ENCODE assay signal across 16 cellular contexts in the genomic region with DNA sequence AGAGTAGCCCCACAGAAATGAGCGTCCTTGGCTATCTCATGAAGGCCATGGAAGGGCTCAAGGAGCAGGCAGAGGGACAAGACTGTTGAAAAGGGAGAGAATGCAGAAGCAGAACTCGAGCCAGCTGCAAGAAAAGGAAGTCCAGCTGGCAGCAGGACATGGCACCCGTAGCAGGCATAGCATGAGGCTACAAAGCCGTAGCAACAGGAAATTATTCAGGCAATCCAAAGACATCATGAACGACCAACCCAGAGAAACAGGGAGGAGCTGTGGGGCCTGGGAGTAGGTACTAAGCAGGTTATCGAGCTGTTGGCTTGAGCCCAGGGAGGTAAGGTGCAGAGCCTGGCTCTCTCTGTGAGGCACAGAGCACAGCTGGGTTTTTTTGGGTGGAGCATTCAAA.
A peak's percentile ranks its signal among the peaks of the same experiment; 100 is the strongest.
DNase-seq lines count a peak whose midpoint lies in the region; ATAC-seq and TF ChIP-seq lines count a peak whose summit lies in the region.
"Had no signal": no experiment of that assay in that cellular context is flagged by ENCODE, and none has a peak within 500 bp of the region (broad histone marks: within the 10 kb centered on the region; RNA-seq: fewer than 3 reads in every experiment).

No MANE protein-coding gene starts in this region.

- H3K9ac ChIP-seq in trophoblast cell (ENCODE audit: low read length) (no peak overlapping the region), MM.1S (ENCODE audit: low read length) (no peak overlapping the region)

- no CpG with 5 or more reads among the region's 6 CpGs for WGBS in trophoblast cell (ENCODE audit: extremely low coverage, insufficient coverage, insufficient read length)

- H4K12ac ChIP-seq in trophoblast cell (ENCODE audit: low read depth, low read length) = no peak overlapping the region

- H4K91ac ChIP-seq in trophoblast cell (ENCODE audit: low read depth, low read length) = no peak overlapping the region

- H3K36me3 ChIP-seq in trophoblast cell (ENCODE audit: control insufficient read depth in 1 of 2, insufficient read depth in 2 of 2, low read length in 2 of 2) = no peaks in the 10 kb centered on the region
- H3K36me3 ChIP-seq in MM.1S (replicated peaks; ENCODE audit: insufficient read depth, low read length) = no peaks in the 10 kb centered on the region
- H3K36me3 ChIP-seq: upper lobe of left lung had no signal

- intact Hi-C loops in CD4-positive, alpha-beta T cell (cut with DNase I, micrococcal nuclease) = no loop called here

- peak; percentile 63 for DNase-seq in GF-D8 (lab: John Stamatoyannopoulos, UW)
- DNase-seq in NOMO-1 treated with DMSO at 0.1 percent for 48 hours (lab: John Stamatoyannopoulos, UW; ENCODE audit: unreplicated experiment) = peak; percentile 88
- peak; percentile 44 for DNase-seq in fibroblast of gingiva (ENCODE audit: low read depth)
- no peak for DNase-seq in trophoblast cell
- no peak for DNase-seq in MM.1S
- no peak for DNase-seq in CD4-positive, alpha-beta T cell
- DNase-seq: activated B cell treated with CpG ODN at 0.5 μM for 24 hours; activated naive CD4-positive, alpha-beta T cell; effector CD4-positive, alpha-beta T cell; foreskin fibroblast; NCI-H187 treated with DMSO at 0.1 percent for 48 hours; NCI-H774; posterior cingulate gyrus; upper lobe of left lung had no signal

- H3K4ac ChIP-seq in trophoblast cell (ENCODE audit: low read depth, low read length) = no peak overlapping the region

- H3K4me3 ChIP-seq in trophoblast cell (ENCODE audit: low read depth, low read length) = no peak overlapping the region
- H3K4me3 ChIP-seq in MM.1S (ENCODE audit: low read length) = no peak overlapping the region
- H3K4me3 ChIP-seq: upper lobe of left lung had no signal

- no peak overlapping the region for H4K8ac ChIP-seq in trophoblast cell (ENCODE audit: low read depth, low read length)

- H3K27me3 ChIP-seq in trophoblast cell (ENCODE audit: insufficient read depth, low read length) (no peaks in the 10 kb centered on the region), MM.1S (replicated peaks; ENCODE audit: insufficient read depth, low read length) (0 out of 2 replicates have a peak, but pooled peaks cover 5% of the 10 kb centered on the region)
- H3K27me3 ChIP-seq in CD4-positive, alpha-beta T cell (ENCODE audit: control insufficient read depth, insufficient read depth, low read length) = no peaks in the 10 kb centered on the region
- H3K27me3 ChIP-seq: upper lobe of left lung had no signal

- H3K27ac Mint-ChIP-seq in CD4-positive, alpha-beta T cell = no peak overlapping the region
- H3K27ac Mint-ChIP-seq: activated B cell treated with CpG ODN at 0.5 μM for 24 hours had no signal

- no peaks in the 10 kb centered on the region for H3K79me1 ChIP-seq in trophoblast cell (ENCODE audit: low read length)

- H3K4me3 Mint-ChIP-seq in CD4-positive, alpha-beta T cell = no peak overlapping the region
- H3K4me3 Mint-ChIP-seq: activated B cell treated with CpG ODN at 0.5 μM for 24 hours had no signal

- no peaks in the 10 kb centered on the region for H3F3A ChIP-seq in MM.1S (ENCODE audit: insufficient read depth, low read length)

- no peak overlapping the region for H2BK5ac ChIP-seq in trophoblast cell (ENCODE audit: low read depth, low read length, poor library complexity)

- H3K14ac ChIP-seq in trophoblast cell (ENCODE audit: low read length) = no peak overlapping the region

- H3K36me3 Mint-ChIP-seq in CD4-positive, alpha-beta T cell (ENCODE audit: low read depth) = peaks cover 3% of the 10 kb centered on the region

- H3K9me3 Mint-ChIP-seq in CD4-positive, alpha-beta T cell = peaks cover 9% of the 10 kb centered on the region

- TF ChIP-seq CTCF in MM.1S (IDR thresholded peaks at IDR 0.05; ENCODE audit: low read length) = no peak
- TF ChIP-seq CTCF in CD4-positive, alpha-beta T cell (IDR thresholded peaks at IDR 0.05) = no peak

- H3K4me1 ChIP-seq in trophoblast cell (ENCODE audit: control insufficient read depth in 1 of 2, insufficient read depth in 2 of 2, low read length in 2 of 2) (peaks cover 0 to 2% of the 10 kb centered on the region in 2 experiments), MM.1S (ENCODE audit: low read length) (peaks cover 6% of the 10 kb centered on the region; the same call in 1 of the 2 replicates)

- H3K23ac ChIP-seq in trophoblast cell (ENCODE audit: low read length) = peak overlapping the region; percentile 42

- H2BK12ac ChIP-seq in trophoblast cell (ENCODE audit: low read length) = no peak overlapping the region

- H3K27ac ChIP-seq in trophoblast cell (ENCODE audit: low read depth, low read length) (no peak overlapping the region), MM.1S (ENCODE audit: low read length) (no peak overlapping the region)
- H3K27ac ChIP-seq in CD4-positive, alpha-beta T cell (ENCODE audit: low read depth, low read length) = no peak overlapping the region
- H3K27ac ChIP-seq: upper lobe of left lung had no signal

- H2AK5ac ChIP-seq in trophoblast cell (ENCODE audit: low read length) = no peak overlapping the region

- ATAC-seq in GM18861 (IDR thresholded peaks at IDR 0.05; ENCODE audit: unreplicated experiment) (no peak), HG02798 (IDR thresholded peaks at IDR 0.05; ENCODE audit: poor library complexity, unreplicated experiment) (no peak)
- no peak for ATAC-seq in CD4-positive, alpha-beta T cell (ENCODE audit: poor library complexity)

- CTCF ChIA-PET in CD4-positive, alpha-beta T cell (lab: Charles Lee) = no interaction called here

- H3K9me3 ChIP-seq in trophoblast cell (ENCODE audit: insufficient read depth, low read depth, low read length) (peaks cover 2% of the 10 kb centered on the region), MM.1S (replicated peaks; ENCODE audit: insufficient read depth, low read length) (no peaks in the 10 kb centered on the region)
- peaks cover 4% of the 10 kb centered on the region for H3K9me3 ChIP-seq in CD4-positive, alpha-beta T cell (ENCODE audit: control insufficient read depth, low read length)

- no peaks in the 10 kb centered on the region for H4K20me1 ChIP-seq in MM.1S (ENCODE audit: insufficient read depth, low read length)

- H2AFZ ChIP-seq in trophoblast cell (ENCODE audit: insufficient read depth, low read length, poor library complexity) (no peak overlapping the region), MM.1S (ENCODE audit: low read length) (no peak overlapping the region)

- H3K79me2 ChIP-seq in trophoblast cell (ENCODE audit: control insufficient read depth, insufficient read depth, low read length, poor library complexity) (no peaks in the 10 kb centered on the region), MM.1S (ENCODE audit: low read length) (no peaks in the 10 kb centered on the region)

- H2BK120ac ChIP-seq in trophoblast cell (ENCODE audit: insufficient read depth, low read length, poor library complexity) = no peak overlapping the region

- no peak overlapping the region for H3K4me2 ChIP-seq in trophoblast cell (ENCODE audit: low read length)
- H3K4me2 ChIP-seq in MM.1S (ENCODE audit: low read depth, low read length) = no peak overlapping the region

- no peaks in the 10 kb centered on the region for H3K9me2 ChIP-seq in MM.1S (replicated peaks; ENCODE audit: insufficient read depth, low read length)

- peaks cover 5% of the 10 kb centered on the region for H3K4me1 Mint-ChIP-seq in CD4-positive, alpha-beta T cell (ENCODE audit: low read depth)

- no peak overlapping the region for H3K18ac ChIP-seq in trophoblast cell (ENCODE audit: low read length)

- H3K27me3 Mint-ChIP-seq in CD4-positive, alpha-beta T cell = peaks cover 22% of the 10 kb centered on the region

- POLR2A ChIA-PET in CD4-positive, alpha-beta T cell (lab: Charles Lee) = interaction anchor here (2.0 kb wide), 1 partner anchor 9 kb away, joined by 7 read pairs; no protein-coding TSS in a partner anchor

Comparison
In these comparisons a context has a peak if more than half of its experiments do, and no peak if none do; other contexts are left out.
1. DNase-seq: peak in GF-D8 (single experiment), NOMO-1 treated with DMSO at 0.1 percent for 48 hours (single experiment) and fibroblast of gingiva (single experiment); none in trophoblast cell (0 of 2), MM.1S (single experiment) and CD4-positive, alpha-beta T cell (0 of 10).